Comparison of ENCODE assay signal across 8 cellular contexts in genomic region chr2:61469424-61470121, GRCh38. TPM values are rescaled to one million over a fixed set of nuclear protein-coding genes. Genes with fewer than 3 reads are reported as not detected.
A peak's percentile ranks its signal among the peaks of the same experiment; 100 is the strongest.
DNase-seq lines count a peak whose midpoint lies in the region; ATAC-seq and TF ChIP-seq lines count a peak whose summit lies in the region.

No MANE protein-coding gene starts in this region.

- intact Hi-C loops in breast epithelium (cut with DNase I; ENCODE audit: low total_unique reads) (no loop called here), vagina (cut with DNase I) (loop anchor here (5.0 to 10.0 kb wide), 2 partner anchors 68 to 295 kb away; partner anchors contain the start of gene XPO1), posterior cingulate gyrus (cut with DNase I) (loop anchor here (10.0 kb wide), 2 partner anchors 295 kb away; no protein-coding TSS in a partner anchor)

- H3K27ac ChIP-seq in BLaER1, result peak overlapping the region; percentile 99
- H3K27ac ChIP-seq in breast epithelium, result peak overlapping the region; percentile 98 to 99
- peak overlapping the region; percentile 99 for H3K27ac ChIP-seq in vagina

- DNase-seq in HT1080 (ENCODE audit: low read depth), result peak; percentile 16
- DNase-seq in breast epithelium (ENCODE audit: low spot score in 2 of 2), result no peak
- peak; percentile 30 to 37 for DNase-seq in lung microvascular endothelial cell (ENCODE audit: low read depth in 2 of 2)
- no peak for DNase-seq in vagina (ENCODE audit: extremely low spot score in 2 of 2)
- DNase-seq in activated CD4-positive, CD25-positive, alpha-beta regulatory T cell treated with anti-CD3 and anti-CD28 coated beads, Interleukin-2, amount 50 U/mL, for 72 hours, result no peak
- DNase-seq in posterior cingulate gyrus, result no peak

- H3K4me3 ChIP-seq in BLaER1 (peak overlapping the region; percentile 98), breast epithelium (peak overlapping the region; percentile 74 to 91 (median 82)), vagina (peak overlapping the region; percentile 88 to 96)

- TF ChIP-seq CTCF in breast epithelium (IDR thresholded peaks at IDR 0.05) (no peak), vagina (IDR thresholded peaks at IDR 0.05) (no peak)

- H3K27me3 ChIP-seq in BLaER1 (no peaks in the 10 kb centered on the region), breast epithelium (no peaks in the 10 kb centered on the region), vagina (no peaks in the 10 kb centered on the region)

- peaks cover 58% of the 10 kb centered on the region for H4K20me1 ChIP-seq in BLaER1

- peak overlapping the region; percentile 94 for H3K4me2 ChIP-seq in BLaER1

- H3K4me1 ChIP-seq in BLaER1 (peaks cover 57% of the 10 kb centered on the region), breast epithelium (no peaks in the 10 kb centered on the region), vagina (peaks cover 45% of the 10 kb centered on the region)

- ATAC-seq in GM19455 (IDR thresholded peaks at IDR 0.05; ENCODE audit: unreplicated experiment), result no peak

- H3K36me3 ChIP-seq in BLaER1, result peaks cover 43% of the 10 kb centered on the region
- H3K36me3 ChIP-seq in breast epithelium, result no peaks in the 10 kb centered on the region
- no peaks in the 10 kb centered on the region for H3K36me3 ChIP-seq in vagina

- H3K9me3 ChIP-seq in BLaER1 (no peaks in the 10 kb centered on the region), breast epithelium (no peaks in the 10 kb centered on the region), vagina (no peaks in the 10 kb centered on the region)

- H3K9ac ChIP-seq in BLaER1, result peak overlapping the region; percentile 99

- TF ChIP-seq POLR2A in breast epithelium (IDR thresholded peaks at IDR 0.05), result no peak
- TF ChIP-seq POLR2A in vagina (IDR thresholded peaks at IDR 0.05), result no peak

RNA-seq across cellular contexts. Expression of gene USP34, which starts 1.3 kb away (rescaled TPM):
- total RNA-seq in HT1080 (2014; rRNA removed; shearing (Covaris generic)), result 47.5 and 48.6 TPM in 2 replicates
- 54.5 and 69.7 TPM in 2 replicates for polyA plus RNA-seq in HT1080 (2015; cell fraction: cytosol; rRNA removed)
- polyA plus RNA-seq in HT1080 (2015; cell fraction: nucleus; rRNA removed), result 152 and 163 TPM in 2 replicates
- total RNA-seq in breast epithelium, result 100 to 1,000 TPM; 148 to 260 (median 189) TPM
- total RNA-seq in lung microvascular endothelial cell, result 64.9 and 91.5 TPM in 2 replicates
- 117 TPM for total RNA-seq in vagina

Comparison
In these comparisons a context has a peak if more than half of its experiments do, and no peak if none do; other contexts are left out.
1. DNase-seq: peak in HT1080 (single experiment) and lung microvascular endothelial cell (2 of 2); none in breast epithelium (0 of 2), vagina (0 of 2), activated CD4-positive, CD25-positive, alpha-beta regulatory T cell treated with anti-CD3 and anti-CD28 coated beads, Interleukin-2, amount 50 U/mL, for 72 hours (single experiment) and posterior cingulate gyrus (0 of 10).
2. Peak in every context shown above with its lines, with median percentiles within 50 percentile points of each other: H3K27ac ChIP-seq and H3K4me3 ChIP-seq.